In genomic region chr9:95129651-95130291, GRCh38 we compare ENCODE assay signal across 12 cellular contexts.
DNase-seq lines count a peak whose midpoint lies in the region; ATAC-seq, FAIRE-seq and TF ChIP-seq lines count a peak whose summit lies in the region.
"Had no signal": no experiment of that assay in that cellular context is flagged by ENCODE, and none has a peak within 500 bp of the region (broad histone marks: within the 10 kb centered on the region; RNA-seq: fewer than 3 reads in every experiment).

No MANE protein-coding gene starts in this region.

- peaks cover 33% of the 10 kb centered on the region for H3K4me1 ChIP-seq in A549
- H3K4me1 ChIP-seq in lower lobe of right lung, result peaks cover 29% of the 10 kb centered on the region

- H3K27ac ChIP-seq in A549, result peak overlapping the region in 1 of 2 experiments; percentile 31; a peak in 2 of 6 replicates
- no peak overlapping the region for H3K27ac ChIP-seq in lower lobe of right lung
- H3K27ac ChIP-seq: esophagus muscularis mucosa, ovary had no signal

- POLR2A ChIA-PET in A549 (lab: Yijun Ruan, JAX), result interaction anchor here (0.7 to 1.0 kb wide), 3 partner anchors 12 to 460 kb away, joined by 3 to 6 read pairs (median 5); no protein-coding TSS in a partner anchor
- POLR2A ChIA-PET in HEK293T (lab: Yijun Ruan, JAX), result no interaction called here

- TF ChIP-seq POLR2A in A549 (IDR thresholded peaks at IDR 0.05; ENCODE audit: low read length), result no peak

- H3K27me3 ChIP-seq in lower lobe of right lung (ENCODE audit: low read depth), result no peaks in the 10 kb centered on the region
- H3K27me3 ChIP-seq: esophagus muscularis mucosa, ovary, tibial nerve had no signal

- no peaks in the 10 kb centered on the region for H3K9me3 Mint-ChIP-seq in nephron progenitor cell

- H3K4me1 Mint-ChIP-seq in nephron progenitor cell, result peaks cover 51% of the 10 kb centered on the region

- H3K4me3 ChIP-seq in A549, result no peak overlapping the region
- H3K4me3 ChIP-seq in lower lobe of right lung, result no peak overlapping the region
- H3K4me3 ChIP-seq: esophagus muscularis mucosa, ovary, tibial nerve had no signal

- ATAC-seq in A549, result no peak
- ATAC-seq in lower lobe of right lung, result peak; percentile 26 to 58
- ATAC-seq in HG02610 (IDR thresholded peaks at IDR 0.05; ENCODE audit: unreplicated experiment), result no peak

- CTCF ChIA-PET in A549 (lab: Yijun Ruan, JAX) (interaction anchor here (0.9 to 8.5 kb wide), 18 partner anchors 7 to 575 kb away, joined by 3 to 284 read pairs (median 5); partner anchors contain the start of gene PCAT7), HEK293T (lab: Yijun Ruan, JAX) (no interaction called here)

- H3K27ac Mint-ChIP-seq in nephron progenitor cell, result no peak overlapping the region

- H3K9me3 ChIP-seq in A549 (no peaks in the 10 kb centered on the region), lower lobe of right lung (no peaks in the 10 kb centered on the region)
- H3K9me3 ChIP-seq: esophagus muscularis mucosa, ovary, tibial nerve had no signal

- no peak for FAIRE-seq in A549 (lab: Jason Lieb, UNC)

- H3K36me3 ChIP-seq in lower lobe of right lung, result no peaks in the 10 kb centered on the region
- H3K36me3 ChIP-seq: ovary had no signal

- no peaks in the 10 kb centered on the region for H3K36me3 Mint-ChIP-seq in nephron progenitor cell (ENCODE audit: low read depth)

- H3K4me3 Mint-ChIP-seq in nephron progenitor cell, result no peak overlapping the region

- TF ChIP-seq CTCF in A549 (IDR thresholded peaks at IDR 0.05) (no peak), lower lobe of right lung (IDR thresholded peaks at IDR 0.05) (no peak), nephron progenitor cell (IDR thresholded peaks at IDR 0.05) (no peak)

- WGBS in A549 (ENCODE audit: missing lambda C conversion rate), result 64% methylated on average over 4 of the region's 4 CpGs

- TF ChIP-seq EP300 in A549 (IDR thresholded peaks at IDR 0.05), result no peak

- TF ChIP-seq RAD21 in A549 (conservative IDR thresholded peaks at IDR 0.05 in 1 of 2, IDR thresholded peaks at IDR 0.05 in 1 of 2), result no peak

- no peak for DNase-seq in A549 (ENCODE audit: low read depth in 1 of 2, low spot score in 1 of 2)
- DNase-seq in NCI-H1417 (lab: John Stamatoyannopoulos, UW), result peak; percentile 28 to 84 (median 58)
- peak; percentile 40 for DNase-seq in SK-N-DZ (ENCODE audit: low spot score)
- no peak for DNase-seq in lower lobe of right lung
- DNase-seq in nephron progenitor cell, result no peak
- no peak for DNase-seq in NCI-H226
- no peak for DNase-seq in HEK293T (ENCODE audit: extremely low spot score)
- DNase-seq: MM.1S, ovary had no signal

- 0 out of 3 replicates have a peak overlapping the region, but pooled peaks have one; percentile 7 for H3K4me2 ChIP-seq in A549

- H3K27me3 Mint-ChIP-seq in nephron progenitor cell (ENCODE audit: low read depth, poor library complexity), result no peaks in the 10 kb centered on the region

- intact Hi-C loops in lower lobe of right lung (cut with DNase I), result loop anchor here (5.0 to 10.0 kb wide), 2 partner anchors 345 to 447 kb away; no protein-coding TSS in a partner anchor

TF ChIP-seq in A549, 52 proteins besides CTCF, POLR2A, EP300 and RAD21:
- TF ChIP-seq FOSB (CRISPR knock-in tag; IDR thresholded peaks at IDR 0.05) (no peak), CEBPB (IDR thresholded peaks at IDR 0.05) (no peak), CBX8 (IDR thresholded peaks at IDR 0.05) (no peak), EHF (CRISPR knock-in tag; IDR thresholded peaks at IDR 0.05) (no peak)
- TF ChIP-seq, protein P1, sequence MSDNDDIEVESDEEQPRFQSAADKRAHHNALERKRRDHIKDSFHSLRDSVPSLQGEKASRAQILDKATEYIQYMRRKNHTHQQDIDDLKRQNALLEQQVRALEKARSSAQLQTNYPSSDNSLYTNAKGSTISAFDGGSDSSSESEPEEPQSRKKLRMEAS (IDR thresholded peaks at IDR 0.05), result no peak

TF ChIP-seq in HEK293T, 16 proteins besides CTCF, POLR2A, EP300 and RAD21:
- no peak for TF ChIP-seq HDGF (IDR thresholded peaks at IDR 0.05; ENCODE audit: borderline replicate concordance)
- TF ChIP-seq ARNT (IDR thresholded peaks at IDR 0.05), result no peak
- TF ChIP-seq FOXA1 (IDR thresholded peaks at IDR 0.05), result no peak
- TF ChIP-seq CTBP1 (IDR thresholded peaks at IDR 0.05; ENCODE audit: borderline replicate concordance), result no peak
- no peak for TF ChIP-seq LEF1 (IDR thresholded peaks at IDR 0.05; ENCODE audit: borderline replicate concordance)
- TF ChIP-seq NFRKB (IDR thresholded peaks at IDR 0.05), result no peak
- TF ChIP-seq FOXK2 (IDR thresholded peaks at IDR 0.05), result no peak
- no peak for TF ChIP-seq SP1 (IDR thresholded peaks at IDR 0.05)
- no peak for TF ChIP-seq ELF4 (IDR thresholded peaks at IDR 0.05)
- TF ChIP-seq, protein P2, sequence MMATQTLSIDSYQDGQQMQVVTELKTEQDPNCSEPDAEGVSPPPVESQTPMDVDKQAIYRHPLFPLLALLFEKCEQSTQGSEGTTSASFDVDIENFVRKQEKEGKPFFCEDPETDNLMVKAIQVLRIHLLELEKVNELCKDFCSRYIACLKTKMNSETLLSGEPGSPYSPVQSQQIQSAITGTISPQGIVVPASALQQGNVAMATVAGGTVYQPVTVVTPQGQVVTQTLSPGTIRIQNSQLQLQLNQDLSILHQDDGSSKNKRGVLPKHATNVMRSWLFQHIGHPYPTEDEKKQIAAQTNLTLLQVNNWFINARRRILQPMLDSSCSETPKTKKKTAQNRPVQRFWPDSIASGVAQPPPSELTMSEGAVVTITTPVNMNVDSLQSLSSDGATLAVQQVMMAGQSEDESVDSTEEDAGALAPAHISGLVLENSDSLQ (IDR thresholded peaks at IDR 0.05), result no peak
- TF ChIP-seq BHLHE40 (IDR thresholded peaks at IDR 0.05; ENCODE audit: borderline replicate concordance), result no peak
- TF ChIP-seq FOXM1 (IDR thresholded peaks at IDR 0.05; ENCODE audit: borderline replicate concordance), result no peak
- no peak for TF ChIP-seq L3MBTL2 (conservative IDR thresholded peaks at IDR 0.05)

Comparison
In these comparisons a context has a peak if more than half of its experiments do, and no peak if none do; other contexts are left out.
1. ATAC-seq: peak in lower lobe of right lung (2 of 2); none in A549 (0 of 2) and HG02610 (single experiment).
2. DNase-seq: peak in NCI-H1417 (3 of 3) and SK-N-DZ (single experiment); none in A549 (0 of 2), lower lobe of right lung (single experiment), nephron progenitor cell (single experiment), NCI-H226 (single experiment) and HEK293T (single experiment).